In the genomic region with DNA sequence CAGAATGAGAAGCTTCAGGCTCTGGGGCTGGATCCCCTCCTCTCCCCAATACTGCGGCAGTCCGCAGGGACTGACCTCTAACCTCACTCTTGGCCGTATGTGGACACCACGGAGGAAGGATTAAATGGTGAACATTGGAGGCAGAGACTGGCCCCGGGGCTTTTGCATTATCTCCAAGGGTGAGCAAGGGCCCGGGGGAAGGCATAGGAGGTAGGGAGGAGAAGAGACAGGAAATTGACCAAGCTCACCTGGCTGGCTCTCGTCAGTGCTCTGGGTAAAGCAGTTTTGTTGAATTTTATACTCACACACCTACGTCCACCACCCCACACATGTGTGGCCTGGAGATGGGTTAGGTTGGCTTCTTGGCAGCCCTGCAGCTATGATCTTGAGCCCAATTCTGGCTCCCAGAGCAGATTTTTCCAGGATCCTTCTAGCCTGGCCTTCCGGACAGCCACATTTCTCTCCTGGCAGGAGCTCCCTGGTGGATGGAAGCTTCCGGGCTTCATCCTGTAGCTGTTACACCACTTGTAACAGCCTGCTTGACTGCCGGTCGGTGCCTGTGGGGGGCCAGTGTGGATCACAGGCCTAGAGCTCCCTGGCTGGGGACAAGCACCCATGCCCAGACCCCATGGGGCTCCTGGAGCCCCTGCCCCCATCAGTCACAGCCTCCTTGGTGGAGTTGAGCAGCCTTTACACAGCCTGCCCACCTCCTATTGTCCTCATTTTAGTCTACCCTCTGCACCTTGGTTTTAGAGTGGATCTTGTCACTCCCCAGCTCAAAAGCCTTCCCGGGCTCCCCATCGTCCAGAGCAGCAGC, we compare ENCODE assay signal across 12 cellular contexts. TPM values are rescaled to one million over a fixed set of nuclear protein-coding genes. Genes with fewer than 3 reads are reported as not detected.
DNase-seq lines count a peak whose midpoint lies in the region; ATAC-seq and TF ChIP-seq lines count a peak whose summit lies in the region.
"Had no signal": no experiment of that assay in that cellular context is flagged by ENCODE, and none has a peak within 500 bp of the region (broad histone marks: within the 10 kb centered on the region; RNA-seq: fewer than 3 reads in every experiment).

No MANE protein-coding gene starts in this region.

- peak overlapping the region; percentile 97 for H3K27ac ChIP-seq in colonic mucosa
- peak overlapping the region in 7 of 8 donors; percentile 37 to 89 (median 80) for H3K27ac ChIP-seq in spleen
- H3K27ac ChIP-seq in tibial nerve = peak overlapping the region in 1 of 4 donors; percentile 40
- H3K27ac ChIP-seq: 22Rv1, suprapubic skin had no signal

- TF ChIP-seq CTCF in colonic mucosa (IDR thresholded peaks at IDR 0.05) (no peak), spleen (IDR thresholded peaks at IDR 0.05 in 8 of 11, conservative IDR thresholded peaks at IDR 0.05 in 3 of 11) (no peak), tibial nerve (IDR thresholded peaks at IDR 0.05) (no peak)

- H3K4me1 ChIP-seq in colonic mucosa (peaks cover 56% of the 10 kb centered on the region), spleen (peaks cover 25 to 100% (median 87%) of the 10 kb centered on the region in 6 donors), tibial nerve (peaks cover 0 to 45% (median 19%) of the 10 kb centered on the region in 4 donors)

- intact Hi-C loops in colonic mucosa (cut with DNase I) (no loop called here), spleen (cut with DNase I; ENCODE audit: low total_unique reads) (no loop called here), sciatic nerve (cut with DNase I) (no loop called here)

- no peak overlapping the region for H3K4me3 ChIP-seq in colonic mucosa
- H3K4me3 ChIP-seq in spleen = peak overlapping the region in 1 of 8 donors; percentile 46
- no peak overlapping the region for H3K4me3 ChIP-seq in tibial nerve
- H3K4me3 ChIP-seq: heart left ventricle, suprapubic skin had no signal

- no peak for TF ChIP-seq EP300 in tibial nerve (IDR thresholded peaks at IDR 0.05)

- H3K36me3 ChIP-seq in colonic mucosa = no peaks in the 10 kb centered on the region
- peaks cover 0 to 30% (median 9%) of the 10 kb centered on the region in 6 donors for H3K36me3 ChIP-seq in spleen
- peaks cover 0 to 38% (median 0%) of the 10 kb centered on the region in 3 donors for H3K36me3 ChIP-seq in tibial nerve

- H3K9ac ChIP-seq in colonic mucosa (ENCODE audit: low read depth in 2 of 2, low read length in 2 of 2) = peak overlapping the region; percentile 64 to 71

- no peak for ATAC-seq in activated CD4-positive, CD25-positive, alpha-beta regulatory T cell treated with anti-CD3 and anti-CD28 coated beads, Interleukin-2, amount 50 U/mL, for 24 hours
- ATAC-seq in HG02970 (IDR thresholded peaks at IDR 0.05; ENCODE audit: low FRiP score, unreplicated experiment) (peak; percentile 6), sciatic nerve (no peak)

- TF ChIP-seq POLR2A in spleen (IDR thresholded peaks at IDR 0.05) (no peak), tibial nerve (IDR thresholded peaks at IDR 0.05) (no peak)

- H3K9me3 ChIP-seq in colonic mucosa (no peaks in the 10 kb centered on the region), spleen (no peaks in the 10 kb centered on the region), tibial nerve (no peaks in the 10 kb centered on the region)
- H3K9me3 ChIP-seq: heart left ventricle, suprapubic skin had no signal

- no peaks in the 10 kb centered on the region for H3K27me3 ChIP-seq in colonic mucosa
- no peaks in the 10 kb centered on the region for H3K27me3 ChIP-seq in spleen (replicated peaks in 1 of 7)
- H3K27me3 ChIP-seq in tibial nerve = no peaks in the 10 kb centered on the region
- H3K27me3 ChIP-seq: heart left ventricle, suprapubic skin had no signal

- 78 to 93% (median 84%) methylated on average over 14 of the region's 14 CpGs for WGBS in spleen, 5 donors
- 72 to 79% methylated on average over 14 of the region's 14 CpGs for WGBS in tibial nerve, 2 donors

- DNase-seq in activated CD4-positive, CD25-positive, alpha-beta regulatory T cell treated with anti-CD3 and anti-CD28 coated beads, Interleukin-2, amount 50 U/mL, for 72 hours = peak; percentile 22
- DNase-seq in colonic mucosa (no peak), spleen (peak; percentile 73), sciatic nerve (ENCODE audit: low spot score) (no peak), MV-4-11 (lab: John Stamatoyannopoulos, UW) (no peak), tibial nerve (ENCODE audit: low spot score in 2 of 2) (no peak)
- DNase-seq: stimulated activated CD4-positive, alpha-beta T cell treated with anti-CD3 and anti-CD28 coated beads, Interleukin-2, amount 100 ng/mL, for 24 hours had no signal

RNA-seq across cellular contexts. Expression of gene ITM2C, which starts 7.6 kb away (rescaled TPM):
- total RNA-seq in colonic mucosa = 1,000 to 10,000 TPM; 1,192 to 1,707 TPM
- total RNA-seq in spleen = 100 to 1,000 TPM in 2 of 7 donors, 10 to 100 TPM in 5; 58.5 to 150 (median 87.6) TPM
- polyA plus RNA-seq in spleen = 100 to 1,000 TPM in 2 of 3 donors, 10 to 100 TPM in 1; 97.5 to 148 (median 108) TPM
- 136 TPM for total RNA-seq in sciatic nerve
- 100 to 1,000 TPM in 3 of 4 donors, 10 to 100 TPM in 1; 80.1 to 146 (median 128) TPM for total RNA-seq in tibial nerve

RNA-seq across cellular contexts. Expression of gene GPR55, which starts 52.7 kb away (rescaled TPM):
- total RNA-seq in colonic mucosa = 1 to 10 TPM in 1 of 2 donors, under 1 TPM in 1; 0.35 to 1.0 TPM
- 1 to 10 TPM; 2.5 to 6.8 (median 5.2) TPM for total RNA-seq in spleen
- 1 to 10 TPM in 2 of 3 donors, under 1 TPM in 1; 0.86 to 2.0 (median 1.7) TPM for polyA plus RNA-seq in spleen
- total RNA-seq in sciatic nerve = 0.18 TPM
- total RNA-seq in tibial nerve = under 1 TPM in 1 of 4 donors, not detected in 3; 0.21 TPM

Comparison
In these comparisons a context has a peak if more than half of its experiments do, and no peak if none do; other contexts are left out.
1. DNase-seq: peak in activated CD4-positive, CD25-positive, alpha-beta regulatory T cell treated with anti-CD3 and anti-CD28 coated beads, Interleukin-2, amount 50 U/mL, for 72 hours (single experiment) and spleen (single experiment); none in colonic mucosa (single experiment), sciatic nerve (single experiment), MV-4-11 (single experiment) and tibial nerve (0 of 2).